ENCODE assay signal across 8 cellular contexts in genomic region chr2:197498937-197499593, GRCh38. TPM values are rescaled to one million over a fixed set of nuclear protein-coding genes. Genes with fewer than 3 reads are reported as not detected.
DNase-seq lines count a peak whose midpoint lies in the region; ATAC-seq and TF ChIP-seq lines count a peak whose summit lies in the region.

No MANE protein-coding gene starts in this region.

- no peaks in the 10 kb centered on the region for H3K9me3 Mint-ChIP-seq in activated CD8-positive, alpha-beta T cell treated with anti-CD3 and anti-CD28 coated beads, Interleukin-2, amount 10 ng/mL, durations not matched to agents 7 days and 5 days (ENCODE audit: insufficient read depth)

- peak overlapping the region; percentile 98 for H3K27ac Mint-ChIP-seq in activated CD8-positive, alpha-beta T cell treated with anti-CD3 and anti-CD28 coated beads, Interleukin-2, amount 10 ng/mL, durations not matched to agents 7 days and 5 days

- POLR2A ChIA-PET in activated CD8-positive, alpha-beta T cell treated with anti-CD3 and anti-CD28 coated beads, Interleukin-2, amount 10 ng/mL, durations not matched to agents 7 days and 5 days (lab: Charles Lee): interaction anchor here (0.6 to 9.8 kb wide), 17 partner anchors 8 to 372 kb away, joined by 3 to 134 read pairs (median 7); partner anchors contain the start of genes COQ10B, MARS2, MOB4 and SF3B1

- CTCF ChIA-PET in activated CD8-positive, alpha-beta T cell treated with anti-CD3 and anti-CD28 coated beads, Interleukin-2, amount 10 ng/mL, durations not matched to agents 7 days and 5 days (lab: Charles Lee): interaction anchor here (1.0 to 2.0 kb wide), 7 partner anchors 10 to 386 kb away, joined by 3 to 7 read pairs (median 3); no protein-coding TSS in a partner anchor

- peak; percentile 20 for ATAC-seq in HG02571 (IDR thresholded peaks at IDR 0.05; ENCODE audit: unreplicated experiment)
- peak; percentile 6 for ATAC-seq in activated CD8-positive, alpha-beta T cell treated with anti-CD3 and anti-CD28 coated beads, Interleukin-2, amount 10 ng/mL, durations not matched to agents 7 days and 5 days
- no peak for ATAC-seq in HG03469 (IDR thresholded peaks at IDR 0.05; ENCODE audit: unreplicated experiment)

- TF ChIP-seq CTCF in GM13976 (IDR thresholded peaks at IDR 0.05; ENCODE audit: borderline replicate concordance, control extremely low read depth, extremely low read depth, insufficient read depth, missing control alignments): no peak

- peak; percentile 62 for DNase-seq in GM13976 (ENCODE audit: low spot score)
- peak; percentile 73 for DNase-seq in NCI-H146 (lab: John Stamatoyannopoulos, UW)
- peak; percentile 73 for DNase-seq in activated CD8-positive, alpha-beta T cell treated with anti-CD3 and anti-CD28 coated beads, Interleukin-2, amount 10 ng/mL, durations not matched to agents 7 days and 5 days
- peak; percentile 49 for DNase-seq in effector CD8-positive, alpha-beta T cell (lab: John Stamatoyannopoulos, UW)
- peak; percentile 64 to 69 for DNase-seq in lung microvascular endothelial cell (ENCODE audit: low read depth in 2 of 2)
- peak; percentile 22 to 41 (median 36) for DNase-seq in stimulated activated CD4-positive, alpha-beta T cell treated with anti-CD3 and anti-CD28 coated beads, TNF-alpha, amount 100 ng/mL, for 48 hours (ENCODE audit: low read depth in 3 of 3)

- in situ Hi-C loops in GM13976 (cut with MboI; ENCODE audit: low sequenced_read_pairs, unreplicated experiment): no loop called here

- peaks cover 79% of the 10 kb centered on the region for H3K36me3 Mint-ChIP-seq in activated CD8-positive, alpha-beta T cell treated with anti-CD3 and anti-CD28 coated beads, Interleukin-2, amount 10 ng/mL, durations not matched to agents 7 days and 5 days (ENCODE audit: low read depth)

- H3K27me3 Mint-ChIP-seq in activated CD8-positive, alpha-beta T cell treated with anti-CD3 and anti-CD28 coated beads, Interleukin-2, amount 10 ng/mL, durations not matched to agents 7 days and 5 days (ENCODE audit: low read depth): no peaks in the 10 kb centered on the region

- H3K4me1 Mint-ChIP-seq in activated CD8-positive, alpha-beta T cell treated with anti-CD3 and anti-CD28 coated beads, Interleukin-2, amount 10 ng/mL, durations not matched to agents 7 days and 5 days (ENCODE audit: low read depth): peaks cover 57% of the 10 kb centered on the region

- peak overlapping the region; percentile 98 for H3K4me3 Mint-ChIP-seq in activated CD8-positive, alpha-beta T cell treated with anti-CD3 and anti-CD28 coated beads, Interleukin-2, amount 10 ng/mL, durations not matched to agents 7 days and 5 days

RNA-seq across cellular contexts. Expression of gene HSPD1, which starts 0.6 kb away (rescaled TPM):
- total RNA-seq in activated CD8-positive, alpha-beta T cell treated with anti-CD3 and anti-CD28 coated beads, Interleukin-2, amount 10 ng/mL, durations not matched to agents 7 days and 5 days: 100 to 1,000 TPM; 322 to 336 TPM
- total RNA-seq in lung microvascular endothelial cell: 97.6 and 102 TPM in 2 replicates

RNA-seq across cellular contexts. Expression of gene HSPE1, which starts 1.1 kb away (rescaled TPM):
- total RNA-seq in activated CD8-positive, alpha-beta T cell treated with anti-CD3 and anti-CD28 coated beads, Interleukin-2, amount 10 ng/mL, durations not matched to agents 7 days and 5 days: 100 to 1,000 TPM; 153 to 162 TPM
- 52.3 and 57.1 TPM in 2 replicates for total RNA-seq in lung microvascular endothelial cell

RNA-seq across cellular contexts. Expression of gene MOB4, which starts 16.8 kb away (rescaled TPM):
- 10 to 100 TPM; 16.5 to 21.3 TPM for total RNA-seq in activated CD8-positive, alpha-beta T cell treated with anti-CD3 and anti-CD28 coated beads, Interleukin-2, amount 10 ng/mL, durations not matched to agents 7 days and 5 days
- 23.1 and 25.4 TPM in 2 replicates for total RNA-seq in lung microvascular endothelial cell

RNA-seq across cellular contexts. Expression of gene COQ10B, which starts 45.7 kb away (rescaled TPM):
- total RNA-seq in activated CD8-positive, alpha-beta T cell treated with anti-CD3 and anti-CD28 coated beads, Interleukin-2, amount 10 ng/mL, durations not matched to agents 7 days and 5 days: 10 to 100 TPM; 22.5 to 22.6 TPM
- 19.0 and 30.0 TPM in 2 replicates for total RNA-seq in lung microvascular endothelial cell
